ENCODE assay signal across 8 cellular contexts in genomic region chr11:13008625-13009475, GRCh38. TPM values are rescaled to one million over a fixed set of nuclear protein-coding genes. Genes with fewer than 3 reads are reported as not detected.
DNase-seq lines count a peak whose midpoint lies in the region; ATAC-seq lines count a peak whose summit lies in the region.

Gene RASSF10 (plus strand): TSS chr11:13009316. CDS start chr11:13009577, 261 bp downstream.

- ATAC-seq in GM21528 (IDR thresholded peaks at IDR 0.05; ENCODE audit: low FRiP score, unreplicated experiment) = peak; percentile 62

- H3K36me3 ChIP-seq in ectodermal cell (ENCODE audit: control insufficient read depth, insufficient read depth, low read length) = no peaks in the 10 kb centered on the region

- H3K27ac ChIP-seq in ectodermal cell (ENCODE audit: insufficient read depth, low read depth, low read length, poor library complexity, severe bottlenecking) = no peak within 1 kb of the TSS

- H3K27me3 ChIP-seq in ectodermal cell (ENCODE audit: control insufficient read depth, insufficient read depth, low read length, poor library complexity, severe bottlenecking) = peaks cover 69% of the 10 kb centered on the region

- peak; percentile 65 for DNase-seq in Ammon's horn (ENCODE audit: low spot score)
- DNase-seq in NOMO-1 treated with DMSO at 0.1 percent for 48 hours (lab: John Stamatoyannopoulos, UW; ENCODE audit: unreplicated experiment) = peak; percentile 19
- peak; percentile 60 for DNase-seq in medulla oblongata (ENCODE audit: extremely low spot score)
- peak; percentile 84 for DNase-seq in ureter (ENCODE audit: low spot score)
- no peak for DNase-seq in HCEC 1CT
- DNase-seq in occipital lobe (lab: John Stamatoyannopoulos, UW) = no peak

- WGBS in ectodermal cell, 2 experiments = 0% methylated on average over 68 of the region's 68 CpGs

- H3K4me3 ChIP-seq in ectodermal cell (ENCODE audit: insufficient read depth, low read depth, low read length) = peak within 1 kb of the TSS; percentile 40

- peaks cover 3% of the 10 kb centered on the region for H3K9me3 ChIP-seq in ectodermal cell (ENCODE audit: control insufficient read depth, low read length)

- H3K4me1 ChIP-seq in ectodermal cell (ENCODE audit: control insufficient read depth, insufficient read depth, low read length) = peaks cover 27% of the 10 kb centered on the region

RNA-seq across cellular contexts. Expression of gene RASSF10, which starts in this region (rescaled TPM):
- polyA plus RNA-seq in ectodermal cell (2013, experiment 1 of 4) = 0.87 TPM
- polyA plus RNA-seq in ectodermal cell (2013, experiment 2 of 4) = 1.2 TPM
- polyA plus RNA-seq in ectodermal cell (2013, experiment 3 of 4) = 1.4 TPM
- 1.2 TPM for polyA plus RNA-seq in ectodermal cell (2013, experiment 4 of 4)
- 3.7 TPM for total RNA-seq in ureter
- 3.4 TPM for total RNA-seq in occipital lobe

Comparison
In these comparisons a context has a peak if more than half of its experiments do, and no peak if none do; other contexts are left out.
1. DNase-seq: peak in Ammon's horn (single experiment), NOMO-1 treated with DMSO at 0.1 percent for 48 hours (single experiment), medulla oblongata (single experiment) and ureter (single experiment); none in HCEC 1CT (single experiment) and occipital lobe (single experiment).